In the genomic region with DNA sequence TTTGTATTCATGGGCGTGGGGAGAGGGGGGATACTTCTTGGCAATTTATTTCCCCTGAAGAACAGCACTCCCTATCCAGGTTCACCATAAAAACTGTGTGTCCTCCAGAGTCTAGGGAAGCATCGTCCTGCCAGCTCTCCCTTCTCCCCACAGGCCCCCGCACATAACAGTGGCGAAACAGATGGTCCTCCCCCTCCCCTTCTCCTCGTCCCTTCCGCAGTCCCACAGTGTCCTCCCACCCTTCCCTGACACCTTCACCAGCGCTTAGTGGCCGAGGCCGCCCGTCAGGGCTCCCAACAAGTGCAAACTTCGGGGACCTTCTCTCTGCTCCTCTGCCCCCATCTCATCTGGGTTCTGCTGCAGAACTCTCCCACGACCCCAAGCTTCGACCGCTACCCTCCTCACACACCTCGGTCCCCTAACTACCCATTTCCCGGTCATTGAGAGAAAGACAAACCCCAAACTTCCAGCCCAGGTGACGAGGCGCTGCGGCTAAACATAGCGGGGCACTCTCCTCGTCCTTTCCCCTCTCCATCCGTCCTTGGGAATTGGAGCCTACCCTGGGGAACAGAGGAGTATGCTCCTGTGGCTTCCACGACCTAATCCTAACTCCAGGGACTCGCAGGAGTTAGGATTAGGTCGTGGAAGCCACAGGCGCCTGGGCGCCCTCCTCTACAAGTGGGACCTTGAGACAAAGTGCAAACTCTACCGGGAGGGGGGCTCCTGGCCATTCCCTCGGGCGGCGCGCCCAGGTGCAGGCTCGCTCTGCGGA, we compare ENCODE assay signal across 8 cellular contexts. TPM values are rescaled to one million over a fixed set of nuclear protein-coding genes. Genes with fewer than 3 reads are reported as not detected.
A peak's percentile ranks its signal among the peaks of the same experiment; 100 is the strongest.
DNase-seq lines count a peak whose midpoint lies in the region; ATAC-seq and TF ChIP-seq lines count a peak whose summit lies in the region.

No MANE protein-coding gene starts in this region.

- H3K9me3 ChIP-seq in lung (ENCODE audit: control insufficient read depth in 2 of 2, insufficient read depth in 1 of 2, low read length in 1 of 2) (no peaks in the 10 kb centered on the region), mucosa of descending colon (no peaks in the 10 kb centered on the region), MG63 (no peaks in the 10 kb centered on the region)

- in situ Hi-C loops in astrocyte of the cerebellum (cut with HindIII; ENCODE audit: low sequenced_read_pairs): no loop called here

- peaks cover 0 to 8% of the 10 kb centered on the region in 2 donors for H3K4me1 ChIP-seq in lung (ENCODE audit: control insufficient read depth in 2 of 2, insufficient read depth in 2 of 2, low read length in 2 of 2)
- peaks cover 3% of the 10 kb centered on the region for H3K4me1 ChIP-seq in mucosa of descending colon (ENCODE audit: low read depth)

- H3K4me3 ChIP-seq in astrocyte of the cerebellum (ENCODE audit: low read depth, low read length): peak overlapping the region; percentile 65
- H3K4me3 ChIP-seq in lung: peak overlapping the region; percentile 49
- no peak overlapping the region for H3K4me3 ChIP-seq in mucosa of descending colon
- H3K4me3 ChIP-seq in MG63: no peak overlapping the region

- 4% methylated on average over 34 of the region's 34 CpGs for WGBS in lung, 2 donors

- DNase-seq in left cardiac atrium (no peak), left ventricle myocardium superior (no peak), astrocyte of the cerebellum (ENCODE audit: low read depth) (no peak), lung (ENCODE audit: low spot score) (no peak), mucosa of descending colon (no peak), MG63 (no peak)

- TF ChIP-seq CTCF in astrocyte of the cerebellum (IDR thresholded peaks at IDR 0.05; ENCODE audit: low read depth, low read length, missing control alignments) (no peak), lung (IDR thresholded peaks at IDR 0.05; ENCODE audit: control extremely low read depth, extremely low read depth) (no peak), mucosa of descending colon (IDR thresholded peaks at IDR 0.05) (no peak)

- H3K27me3 ChIP-seq in lung (ENCODE audit: control insufficient read depth, insufficient read depth) (no peaks in the 10 kb centered on the region), MG63 (peaks cover 30% of the 10 kb centered on the region)

- intact Hi-C loops in left cardiac atrium (cut with DNase I) (no loop called here), left ventricle myocardium superior (cut with micrococcal nuclease) (no loop called here), mucosa of descending colon (cut with DNase I, micrococcal nuclease) (no loop called here)

- H3K36me3 ChIP-seq in lung (ENCODE audit: control insufficient read depth in 2 of 2, insufficient read depth in 2 of 2, low read length in 2 of 2) (no peaks in the 10 kb centered on the region), mucosa of descending colon (ENCODE audit: low read depth) (no peaks in the 10 kb centered on the region), MG63 (no peaks in the 10 kb centered on the region)

- ATAC-seq in left cardiac atrium (peak; percentile 42 to 59), left ventricle myocardium superior (no peak), lung (ENCODE audit: insufficient read depth, low FRiP score) (peak; percentile 33), mucosa of descending colon (no peak), HG02884 (IDR thresholded peaks at IDR 0.05; ENCODE audit: unreplicated experiment) (no peak), GM18873 (IDR thresholded peaks at IDR 0.05; ENCODE audit: low FRiP score, unreplicated experiment) (no peak)

- no peak overlapping the region for H3K27ac ChIP-seq in lung (ENCODE audit: low read depth in 1 of 2, low read length in 1 of 2)

RNA-seq across cellular contexts. Expression of gene ZNF385B, which starts 1.0 kb away (rescaled TPM):
- total RNA-seq in left cardiac atrium (10 to 100 TPM; 14.3 to 36.7 TPM), left ventricle myocardium superior (4.1 TPM), lung (10 to 100 TPM; 47.3 to 70.8 TPM), mucosa of descending colon (1 to 10 TPM; 1.2 to 2.2 (median 1.6) TPM)
- 10 to 100 TPM; 13.5 to 43.2 TPM for polyA plus RNA-seq in lung
- total RNA-seq in MG63 (2014; rRNA removed; shearing (Covaris generic); ENCODE audit: low replicate concordance): not detected in 2 replicates

Comparison
In these comparisons a context has a peak if more than half of its experiments do, and no peak if none do; other contexts are left out.
1. ATAC-seq: peak in left cardiac atrium (2 of 2) and lung (single experiment); none in left ventricle myocardium superior (single experiment), mucosa of descending colon (single experiment), HG02884 (single experiment) and GM18873 (single experiment).
2. H3K4me3 ChIP-seq: peak in astrocyte of the cerebellum (single experiment) and lung (single experiment); none in mucosa of descending colon (single experiment) and MG63 (single experiment).